Comparison of ENCODE assay signal across 7 cellular contexts in genomic region chr1:36342426-36343185, GRCh38. TPM values are rescaled to one million over a fixed set of nuclear protein-coding genes. Genes with fewer than 3 reads are reported as not detected.
DNase-seq lines count a peak whose midpoint lies in the region; ATAC-seq and TF ChIP-seq lines count a peak whose summit lies in the region.

No MANE protein-coding gene starts in this region.

- H3K9me3 ChIP-seq in parathyroid adenoma (ENCODE audit: control insufficient read depth, low read length) = no peaks in the 10 kb centered on the region

- H3K27ac ChIP-seq in parathyroid adenoma = no peak overlapping the region

- H3K36me3 ChIP-seq in parathyroid adenoma (ENCODE audit: control insufficient read depth, insufficient read depth, low read length) = no peaks in the 10 kb centered on the region

- H2AFZ ChIP-seq in parathyroid adenoma = no peak overlapping the region

- no peak overlapping the region for H3K9ac ChIP-seq in parathyroid adenoma

- TF ChIP-seq CTCF in GM12872 (IDR thresholded peaks at IDR 0.05; ENCODE audit: insufficient read depth, low read depth, low read length) (peak; percentile 84), fibroblast of mammary gland (conservative IDR thresholded peaks at IDR 0.05; ENCODE audit: control insufficient read depth, insufficient read depth, low read depth, low read length) (peak; percentile 68), parathyroid adenoma (IDR thresholded peaks at IDR 0.05) (peak; percentile 48)

- H3K4me3 ChIP-seq in fibroblast of mammary gland (ENCODE audit: control insufficient read depth, low read depth, low read length) (no peak overlapping the region), parathyroid adenoma (ENCODE audit: low read depth, low read length) (no peak overlapping the region)

- no peaks in the 10 kb centered on the region for H3K79me2 ChIP-seq in parathyroid adenoma

- no peaks in the 10 kb centered on the region for H3K4me1 ChIP-seq in parathyroid adenoma

- DNase-seq in NCI-H2171 (lab: John Stamatoyannopoulos, UW) (peak; percentile 26), activated T-cell treated with anti-CD3 and anti-CD28 coated beads for 4 hours (peak; percentile 47), fibroblast of mammary gland (ENCODE audit: low read depth) (peak; percentile 80), SK-N-DZ (ENCODE audit: low spot score) (no peak)

- no peak for ATAC-seq in HG03097 (IDR thresholded peaks at IDR 0.05; ENCODE audit: low FRiP score, unreplicated experiment)

- H3K4me2 ChIP-seq in parathyroid adenoma (ENCODE audit: low read length) = no peak overlapping the region

- no peaks in the 10 kb centered on the region for H3K27me3 ChIP-seq in parathyroid adenoma (ENCODE audit: control insufficient read depth, insufficient read depth, low read length)

RNA-seq across cellular contexts. Expression of gene EVA1B, which starts 19.2 kb away (rescaled TPM):
- polyA plus RNA-seq in SK-N-DZ (2014; cell fraction: cytosol; rRNA removed) = 9.2 and 13.8 TPM in 2 replicates
- 8.5 and 10.5 TPM in 2 replicates for polyA plus RNA-seq in SK-N-DZ (2014; cell fraction: nucleus; rRNA removed)

RNA-seq across cellular contexts. Expression of gene SH3D21, which starts 36.4 kb away (rescaled TPM):
- 0.46 and 0.89 TPM in 2 replicates for polyA plus RNA-seq in SK-N-DZ (2014; cell fraction: cytosol; rRNA removed)
- polyA plus RNA-seq in SK-N-DZ (2014; cell fraction: nucleus; rRNA removed) = 8.7 and 13.3 TPM in 2 replicates

RNA-seq across cellular contexts. Expression of gene STK40, which starts 43.1 kb away (rescaled TPM):
- 10.9 and 14.0 TPM in 2 replicates for polyA plus RNA-seq in SK-N-DZ (2014; cell fraction: cytosol; rRNA removed)
- polyA plus RNA-seq in SK-N-DZ (2014; cell fraction: nucleus; rRNA removed) = 7.0 and 8.6 TPM in 2 replicates

RNA-seq across cellular contexts. Expression of gene LSM10, which starts 55.1 kb away (rescaled TPM):
- polyA plus RNA-seq in SK-N-DZ (2014; cell fraction: cytosol; rRNA removed) = 3.0 and 7.0 TPM in 2 replicates
- polyA plus RNA-seq in SK-N-DZ (2014; cell fraction: nucleus; rRNA removed) = 0.71 and 7.9 TPM in 2 replicates
